ENCODE assay signal across 10 cellular contexts in the genomic region with DNA sequence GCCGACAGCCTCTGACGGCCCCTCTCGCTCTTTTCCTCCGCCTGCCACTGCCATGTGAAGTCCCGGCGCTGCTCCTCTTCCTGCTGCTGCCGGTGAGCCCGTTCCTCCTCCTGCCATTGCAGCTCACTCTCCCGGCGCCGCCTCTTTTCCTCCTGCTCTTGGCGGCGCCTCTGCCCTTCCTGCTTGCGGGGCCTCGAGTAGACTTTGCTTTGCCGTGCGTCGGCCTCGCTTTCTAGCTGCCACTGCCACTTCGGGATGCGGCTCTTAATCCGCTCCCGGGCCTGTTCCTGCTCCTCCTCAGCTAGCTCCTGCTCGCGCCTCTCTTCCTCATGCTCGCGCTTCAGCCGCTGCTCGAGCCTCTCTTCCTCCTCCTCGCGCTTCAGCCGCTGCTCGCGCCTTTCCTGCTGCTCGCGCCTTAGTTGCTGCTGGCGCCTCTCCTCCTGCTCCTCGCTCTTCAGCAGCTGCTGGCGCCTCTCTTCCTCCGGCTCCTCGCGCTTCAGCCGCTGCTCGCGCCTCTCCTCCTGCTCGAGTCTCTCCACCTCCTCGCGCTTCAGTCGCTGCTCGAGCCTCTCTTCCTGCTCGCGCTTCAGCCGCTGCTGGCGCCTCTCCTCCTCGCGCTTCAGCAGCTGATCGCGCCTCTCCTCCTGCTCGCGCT. TPM values are rescaled to one million over a fixed set of nuclear protein-coding genes. Genes with fewer than 3 reads are reported as not detected.
A peak's percentile ranks its signal among the peaks of the same experiment; 100 is the strongest.
DNase-seq lines count a peak whose midpoint lies in the region; ATAC-seq lines count a peak whose summit lies in the region.
"Had no signal": no experiment of that assay in that cellular context is flagged by ENCODE, and none has a peak within 500 bp of the region (broad histone marks: within the 10 kb centered on the region; RNA-seq: fewer than 3 reads in every experiment).

No MANE protein-coding gene starts in this region.

- H3K27ac ChIP-seq in angular gyrus (ENCODE audit: low read depth, low read length) (peak overlapping the region; percentile 55), SJCRH30 (no peak overlapping the region)

- no peaks in the 10 kb centered on the region for H3K9me3 ChIP-seq in SJCRH30 (replicated peaks)

- peak; percentile 33 for DNase-seq in activated CD4-positive, alpha-beta T cell treated with anti-CD3 and anti-CD28 coated beads, Interleukin-2, amount 10 ng/mL, durations not matched to agents 7 days and 5 days
- no peak for DNase-seq in activated CD4-positive, alpha-beta T cell treated with anti-CD3 and anti-CD28 coated beads for 1 hour
- DNase-seq in NCI-H526 treated with DMSO at 0.1 percent for 48 hours (lab: John Stamatoyannopoulos, UW) = peak; percentile 83
- peak; percentile 9 for DNase-seq in inferior parietal cortex (ENCODE audit: extremely low spot score)
- peak; percentile 27 for DNase-seq in stimulated activated CD4-positive, alpha-beta T cell treated with anti-CD3 and anti-CD28 coated beads, Interleukin-1b, Interleukin-23, amount 100 ng/mL, for 48 hours
- DNase-seq in SJCRH30 = no peak

- no peak overlapping the region for H3K4me3 ChIP-seq in SJCRH30

- H3K9me3 Mint-ChIP-seq in activated CD4-positive, alpha-beta T cell treated with anti-CD3 and anti-CD28 coated beads, Interleukin-2, amount 10 ng/mL, durations not matched to agents 7 days and 5 days = no peaks in the 10 kb centered on the region
- H3K9me3 Mint-ChIP-seq: stimulated activated naive CD8-positive, alpha-beta T cell treated with anti-CD3 and anti-CD28 coated beads, Interleukin-15, Interleukin-2, amounts not matched to agents 100 ng/mL and 50 ng/mL, for 24 hours had no signal

- no peaks in the 10 kb centered on the region for H3K4me1 Mint-ChIP-seq in activated CD4-positive, alpha-beta T cell treated with anti-CD3 and anti-CD28 coated beads, Interleukin-2, amount 10 ng/mL, durations not matched to agents 7 days and 5 days

- peaks cover 10% of the 10 kb centered on the region for H3K27me3 Mint-ChIP-seq in activated CD4-positive, alpha-beta T cell treated with anti-CD3 and anti-CD28 coated beads, Interleukin-2, amount 10 ng/mL, durations not matched to agents 7 days and 5 days

- peaks cover 3% of the 10 kb centered on the region for H3K36me3 Mint-ChIP-seq in activated CD4-positive, alpha-beta T cell treated with anti-CD3 and anti-CD28 coated beads, Interleukin-2, amount 10 ng/mL, durations not matched to agents 7 days and 5 days (ENCODE audit: low read depth)

- CTCF ChIA-PET in activated CD4-positive, alpha-beta T cell treated with anti-CD3 and anti-CD28 coated beads, Interleukin-2, amount 10 ng/mL, durations not matched to agents 7 days and 5 days (lab: Charles Lee) = interaction anchor here (0.6 to 2.1 kb wide), 7 partner anchors 13 to 348 kb away, joined by 3 to 8 read pairs (median 4); no protein-coding TSS in a partner anchor

- ATAC-seq in GM18511 (IDR thresholded peaks at IDR 0.05; ENCODE audit: unreplicated experiment) = no peak

- no peaks in the 10 kb centered on the region for H3K4me1 ChIP-seq in SJCRH30

- POLR2A ChIA-PET in activated CD4-positive, alpha-beta T cell treated with anti-CD3 and anti-CD28 coated beads, Interleukin-2, amount 10 ng/mL, durations not matched to agents 7 days and 5 days (lab: Charles Lee) = no interaction called here

- H3K27me3 ChIP-seq in SJCRH30 = no peaks in the 10 kb centered on the region

- no peak overlapping the region for H3K27ac Mint-ChIP-seq in activated CD4-positive, alpha-beta T cell treated with anti-CD3 and anti-CD28 coated beads, Interleukin-2, amount 10 ng/mL, durations not matched to agents 7 days and 5 days
- H3K27ac Mint-ChIP-seq: activated naive CD8-positive, alpha-beta T cell; stimulated activated naive CD8-positive, alpha-beta T cell treated with anti-CD3 and anti-CD28 coated beads, Interleukin-15, Interleukin-2, amounts not matched to agents 100 ng/mL and 50 ng/mL, for 24 hours had no signal

- no peaks in the 10 kb centered on the region for H3K36me3 ChIP-seq in SJCRH30

- no peak overlapping the region for H3K4me3 Mint-ChIP-seq in activated CD4-positive, alpha-beta T cell treated with anti-CD3 and anti-CD28 coated beads, Interleukin-2, amount 10 ng/mL, durations not matched to agents 7 days and 5 days
- H3K4me3 Mint-ChIP-seq: activated naive CD8-positive, alpha-beta T cell; stimulated activated naive CD8-positive, alpha-beta T cell treated with anti-CD3 and anti-CD28 coated beads, Interleukin-15, Interleukin-2, amounts not matched to agents 100 ng/mL and 50 ng/mL, for 24 hours had no signal

RNA-seq across cellular contexts. Expression of a gene that starts 4.3 kb away (rescaled TPM):
- under 1 TPM; 0.05 to 0.06 TPM for total RNA-seq in activated CD4-positive, alpha-beta T cell treated with anti-CD3 and anti-CD28 coated beads, Interleukin-2, amount 10 ng/mL, durations not matched to agents 7 days and 5 days
- not detected in 2 replicates for total RNA-seq in SJCRH30 (2014; rRNA removed; shearing (Covaris generic))

RNA-seq across cellular contexts. Expression of a gene that starts 22.1 kb away (rescaled TPM):
- total RNA-seq in activated CD4-positive, alpha-beta T cell treated with anti-CD3 and anti-CD28 coated beads, Interleukin-2, amount 10 ng/mL, durations not matched to agents 7 days and 5 days = not detected
- total RNA-seq in SJCRH30 (2014; rRNA removed; shearing (Covaris generic)) = not detected in 2 replicates

RNA-seq across cellular contexts. Expression of a gene that starts 48.0 kb away (rescaled TPM):
- not detected for total RNA-seq in activated CD4-positive, alpha-beta T cell treated with anti-CD3 and anti-CD28 coated beads, Interleukin-2, amount 10 ng/mL, durations not matched to agents 7 days and 5 days
- total RNA-seq in SJCRH30 (2014; rRNA removed; shearing (Covaris generic)) = not detected in 2 replicates

Comparison
In these comparisons a context has a peak if more than half of its experiments do, and no peak if none do; other contexts are left out.
1. DNase-seq: peak in activated CD4-positive, alpha-beta T cell treated with anti-CD3 and anti-CD28 coated beads, Interleukin-2, amount 10 ng/mL, durations not matched to agents 7 days and 5 days (single experiment), NCI-H526 treated with DMSO at 0.1 percent for 48 hours (single experiment), inferior parietal cortex (single experiment) and stimulated activated CD4-positive, alpha-beta T cell treated with anti-CD3 and anti-CD28 coated beads, Interleukin-1b, Interleukin-23, amount 100 ng/mL, for 48 hours (single experiment); none in activated CD4-positive, alpha-beta T cell treated with anti-CD3 and anti-CD28 coated beads for 1 hour (single experiment) and SJCRH30 (0 of 2).